1 cellular context compared by ENCODE assay signal in genomic region chr3:153138267-153139210, GRCh38.
TF ChIP-seq lines count a peak whose summit lies in the region.

No MANE protein-coding gene starts in this region.

TF ChIP-seq in HepG2, 621 proteins besides CTCF, POLR2A, EP300 and RAD21 (continued from another document and continues in another):
- TF ChIP-seq ARNTL (CRISPR knock-in tag; IDR thresholded peaks at IDR 0.05) (no peak), KMT2B (CRISPR knock-in tag; IDR thresholded peaks at IDR 0.05) (no peak), KLF16 (CRISPR knock-in tag; IDR thresholded peaks at IDR 0.05) (peak in 1 of 2 experiments; percentile 42; a peak in 2 of 4 replicates), RAD51 (IDR thresholded peaks at IDR 0.05; ENCODE audit: borderline replicate concordance) (no peak), FOXA3 (CRISPR knock-in tag; IDR thresholded peaks at IDR 0.05) (peak; percentile 84), ZNF331 (CRISPR knock-in tag; IDR thresholded peaks at IDR 0.05) (0 out of 2 replicates have a peak, but pooled peaks have one; percentile 35), ZNF292 (CRISPR knock-in tag; IDR thresholded peaks at IDR 0.05; ENCODE audit: borderline replicate concordance, low read depth) (0 out of 2 replicates have a peak, but pooled peaks have one; percentile 39), ZNF275 (CRISPR knock-in tag; IDR thresholded peaks at IDR 0.05; ENCODE audit: borderline replicate concordance) (no peak), SMAD1 (CRISPR knock-in tag; IDR thresholded peaks at IDR 0.05; ENCODE audit: borderline replicate concordance, low read depth) (no peak), GABPA (IDR thresholded peaks at IDR 0.05; ENCODE audit: low read depth, low read length) (no peak), GABPA (CRISPR knock-in tag; IDR thresholded peaks at IDR 0.05; ENCODE audit: low read depth) (peak; percentile 67), PITX1 (CRISPR knock-in tag; IDR thresholded peaks at IDR 0.05) (0 out of 2 replicates have a peak, but pooled peaks have one; percentile 29), FLYWCH1 (CRISPR knock-in tag; IDR thresholded peaks at IDR 0.05) (no peak), HNF4A (CRISPR knock-in tag; IDR thresholded peaks at IDR 0.05) (no peak), RXRB (CRISPR knock-in tag; IDR thresholded peaks at IDR 0.05; ENCODE audit: borderline replicate concordance) (peak; percentile 83), ZNF790 (CRISPR knock-in tag; IDR thresholded peaks at IDR 0.05; ENCODE audit: borderline replicate concordance) (no peak), ZMYM3 (CRISPR knock-in tag; IDR thresholded peaks at IDR 0.05) (peak; percentile 48; the same call in 1 of the 2 replicates), ZNF12 (CRISPR knock-in tag; IDR thresholded peaks at IDR 0.05) (peak; percentile 78; the same call in 1 of the 2 replicates), ZNF761 (CRISPR knock-in tag; conservative IDR thresholded peaks at IDR 0.05) (no peak), ZEB1 (IDR thresholded peaks at IDR 0.05; ENCODE audit: insufficient replicate concordance, low read depth) (peak; percentile 75), ZNF333 (CRISPR knock-in tag; IDR thresholded peaks at IDR 0.05; ENCODE audit: borderline replicate concordance) (no peak), XBP1 (CRISPR knock-in tag; IDR thresholded peaks at IDR 0.05) (no peak), MLLT10 (CRISPR knock-in tag; IDR thresholded peaks at IDR 0.05) (no peak), LCORL (IDR thresholded peaks at IDR 0.05) (no peak), LCORL (CRISPR knock-in tag; IDR thresholded peaks at IDR 0.05) (peak; percentile 81), ZNF556 (CRISPR knock-in tag; IDR thresholded peaks at IDR 0.05; ENCODE audit: borderline replicate concordance) (peak; percentile 36; the same call in 1 of the 2 replicates), ZNF329 (CRISPR knock-in tag; IDR thresholded peaks at IDR 0.05; ENCODE audit: low read depth) (no peak), ZNF343 (CRISPR knock-in tag; IDR thresholded peaks at IDR 0.05) (no peak), PTBP1 (IDR thresholded peaks at IDR 0.05; ENCODE audit: low read depth, low read length, poor library complexity, severe bottlenecking) (no peak), ZNF839 (CRISPR knock-in tag; IDR thresholded peaks at IDR 0.05; ENCODE audit: borderline replicate concordance) (no peak), FOXO1 (CRISPR knock-in tag; IDR thresholded peaks at IDR 0.05) (peak; percentile 96)
- TF ChIP-seq, protein P1, sequence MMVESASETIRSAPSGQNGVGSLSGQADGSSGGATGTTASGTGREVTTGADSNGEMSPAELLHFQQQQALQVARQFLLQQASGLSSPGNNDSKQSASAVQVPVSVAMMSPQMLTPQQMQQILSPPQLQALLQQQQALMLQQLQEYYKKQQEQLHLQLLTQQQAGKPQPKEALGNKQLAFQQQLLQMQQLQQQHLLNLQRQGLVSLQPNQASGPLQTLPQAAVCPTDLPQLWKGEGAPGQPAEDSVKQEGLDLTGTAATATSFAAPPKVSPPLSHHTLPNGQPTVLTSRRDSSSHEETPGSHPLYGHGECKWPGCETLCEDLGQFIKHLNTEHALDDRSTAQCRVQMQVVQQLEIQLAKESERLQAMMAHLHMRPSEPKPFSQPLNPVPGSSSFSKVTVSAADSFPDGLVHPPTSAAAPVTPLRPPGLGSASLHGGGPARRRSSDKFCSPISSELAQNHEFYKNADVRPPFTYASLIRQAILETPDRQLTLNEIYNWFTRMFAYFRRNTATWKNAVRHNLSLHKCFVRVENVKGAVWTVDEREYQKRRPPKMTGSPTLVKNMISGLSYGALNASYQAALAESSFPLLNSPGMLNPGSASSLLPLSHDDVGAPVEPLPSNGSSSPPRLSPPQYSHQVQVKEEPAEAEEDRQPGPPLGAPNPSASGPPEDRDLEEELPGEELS (CRISPR knock-in tag; IDR thresholded peaks at IDR 0.05): peak; percentile 79
- TF ChIP-seq, protein P2, sequence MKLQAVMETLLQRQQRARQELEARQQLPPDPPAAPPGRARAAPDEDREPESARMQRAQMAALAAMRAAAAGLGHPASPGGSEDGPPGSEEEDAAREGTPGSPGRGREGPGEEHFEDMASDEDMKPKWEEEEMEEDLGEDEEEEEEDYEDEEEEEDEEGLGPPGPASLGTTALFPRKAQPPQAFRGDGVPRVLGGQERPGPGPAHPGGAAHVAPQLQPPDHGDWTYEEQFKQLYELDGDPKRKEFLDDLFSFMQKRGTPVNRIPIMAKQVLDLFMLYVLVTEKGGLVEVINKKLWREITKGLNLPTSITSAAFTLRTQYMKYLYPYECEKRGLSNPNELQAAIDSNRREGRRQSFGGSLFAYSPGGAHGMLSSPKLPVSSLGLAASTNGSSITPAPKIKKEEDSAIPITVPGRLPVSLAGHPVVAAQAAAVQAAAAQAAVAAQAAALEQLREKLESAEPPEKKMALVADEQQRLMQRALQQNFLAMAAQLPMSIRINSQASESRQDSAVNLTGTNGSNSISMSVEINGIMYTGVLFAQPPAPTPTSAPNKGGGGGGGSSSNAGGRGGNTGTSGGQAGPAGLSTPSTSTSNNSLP (IDR thresholded peaks at IDR 0.05; ENCODE audit: low read depth, low read length): peak; percentile 83
- TF ChIP-seq, protein P3, sequence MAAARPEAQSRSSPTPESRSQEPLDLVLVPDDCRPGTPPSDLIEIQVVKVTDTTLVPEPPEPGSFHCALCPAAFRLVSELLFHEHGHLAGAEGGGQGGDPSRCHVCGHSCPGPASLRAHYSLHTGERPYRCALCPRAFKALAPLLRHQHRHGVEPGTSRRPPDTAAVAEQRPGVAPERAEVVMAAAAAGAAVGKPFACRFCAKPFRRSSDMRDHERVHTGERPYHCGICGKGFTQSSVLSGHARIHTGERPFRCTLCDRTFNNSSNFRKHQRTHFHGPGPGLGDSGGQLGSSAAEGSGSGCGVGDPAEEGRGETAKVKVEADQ (CRISPR knock-in tag; IDR thresholded peaks at IDR 0.05; ENCODE audit: borderline replicate concordance): no peak
- TF ChIP-seq, protein P4, sequence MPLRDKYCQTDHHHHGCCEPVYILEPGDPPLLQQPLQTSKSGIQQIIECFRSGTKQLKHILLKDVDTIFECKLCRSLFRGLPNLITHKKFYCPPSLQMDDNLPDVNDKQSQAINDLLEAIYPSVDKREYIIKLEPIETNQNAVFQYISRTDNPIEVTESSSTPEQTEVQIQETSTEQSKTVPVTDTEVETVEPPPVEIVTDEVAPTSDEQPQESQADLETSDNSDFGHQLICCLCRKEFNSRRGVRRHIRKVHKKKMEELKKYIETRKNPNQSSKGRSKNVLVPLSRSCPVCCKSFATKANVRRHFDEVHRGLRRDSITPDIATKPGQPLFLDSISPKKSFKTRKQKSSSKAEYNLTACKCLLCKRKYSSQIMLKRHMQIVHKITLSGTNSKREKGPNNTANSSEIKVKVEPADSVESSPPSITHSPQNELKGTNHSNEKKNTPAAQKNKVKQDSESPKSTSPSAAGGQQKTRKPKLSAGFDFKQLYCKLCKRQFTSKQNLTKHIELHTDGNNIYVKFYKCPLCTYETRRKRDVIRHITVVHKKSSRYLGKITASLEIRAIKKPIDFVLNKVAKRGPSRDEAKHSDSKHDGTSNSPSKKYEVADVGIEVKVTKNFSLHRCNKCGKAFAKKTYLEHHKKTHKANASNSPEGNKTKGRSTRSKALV (CRISPR knock-in tag; IDR thresholded peaks at IDR 0.05): no peak
- TF ChIP-seq, protein P5, sequence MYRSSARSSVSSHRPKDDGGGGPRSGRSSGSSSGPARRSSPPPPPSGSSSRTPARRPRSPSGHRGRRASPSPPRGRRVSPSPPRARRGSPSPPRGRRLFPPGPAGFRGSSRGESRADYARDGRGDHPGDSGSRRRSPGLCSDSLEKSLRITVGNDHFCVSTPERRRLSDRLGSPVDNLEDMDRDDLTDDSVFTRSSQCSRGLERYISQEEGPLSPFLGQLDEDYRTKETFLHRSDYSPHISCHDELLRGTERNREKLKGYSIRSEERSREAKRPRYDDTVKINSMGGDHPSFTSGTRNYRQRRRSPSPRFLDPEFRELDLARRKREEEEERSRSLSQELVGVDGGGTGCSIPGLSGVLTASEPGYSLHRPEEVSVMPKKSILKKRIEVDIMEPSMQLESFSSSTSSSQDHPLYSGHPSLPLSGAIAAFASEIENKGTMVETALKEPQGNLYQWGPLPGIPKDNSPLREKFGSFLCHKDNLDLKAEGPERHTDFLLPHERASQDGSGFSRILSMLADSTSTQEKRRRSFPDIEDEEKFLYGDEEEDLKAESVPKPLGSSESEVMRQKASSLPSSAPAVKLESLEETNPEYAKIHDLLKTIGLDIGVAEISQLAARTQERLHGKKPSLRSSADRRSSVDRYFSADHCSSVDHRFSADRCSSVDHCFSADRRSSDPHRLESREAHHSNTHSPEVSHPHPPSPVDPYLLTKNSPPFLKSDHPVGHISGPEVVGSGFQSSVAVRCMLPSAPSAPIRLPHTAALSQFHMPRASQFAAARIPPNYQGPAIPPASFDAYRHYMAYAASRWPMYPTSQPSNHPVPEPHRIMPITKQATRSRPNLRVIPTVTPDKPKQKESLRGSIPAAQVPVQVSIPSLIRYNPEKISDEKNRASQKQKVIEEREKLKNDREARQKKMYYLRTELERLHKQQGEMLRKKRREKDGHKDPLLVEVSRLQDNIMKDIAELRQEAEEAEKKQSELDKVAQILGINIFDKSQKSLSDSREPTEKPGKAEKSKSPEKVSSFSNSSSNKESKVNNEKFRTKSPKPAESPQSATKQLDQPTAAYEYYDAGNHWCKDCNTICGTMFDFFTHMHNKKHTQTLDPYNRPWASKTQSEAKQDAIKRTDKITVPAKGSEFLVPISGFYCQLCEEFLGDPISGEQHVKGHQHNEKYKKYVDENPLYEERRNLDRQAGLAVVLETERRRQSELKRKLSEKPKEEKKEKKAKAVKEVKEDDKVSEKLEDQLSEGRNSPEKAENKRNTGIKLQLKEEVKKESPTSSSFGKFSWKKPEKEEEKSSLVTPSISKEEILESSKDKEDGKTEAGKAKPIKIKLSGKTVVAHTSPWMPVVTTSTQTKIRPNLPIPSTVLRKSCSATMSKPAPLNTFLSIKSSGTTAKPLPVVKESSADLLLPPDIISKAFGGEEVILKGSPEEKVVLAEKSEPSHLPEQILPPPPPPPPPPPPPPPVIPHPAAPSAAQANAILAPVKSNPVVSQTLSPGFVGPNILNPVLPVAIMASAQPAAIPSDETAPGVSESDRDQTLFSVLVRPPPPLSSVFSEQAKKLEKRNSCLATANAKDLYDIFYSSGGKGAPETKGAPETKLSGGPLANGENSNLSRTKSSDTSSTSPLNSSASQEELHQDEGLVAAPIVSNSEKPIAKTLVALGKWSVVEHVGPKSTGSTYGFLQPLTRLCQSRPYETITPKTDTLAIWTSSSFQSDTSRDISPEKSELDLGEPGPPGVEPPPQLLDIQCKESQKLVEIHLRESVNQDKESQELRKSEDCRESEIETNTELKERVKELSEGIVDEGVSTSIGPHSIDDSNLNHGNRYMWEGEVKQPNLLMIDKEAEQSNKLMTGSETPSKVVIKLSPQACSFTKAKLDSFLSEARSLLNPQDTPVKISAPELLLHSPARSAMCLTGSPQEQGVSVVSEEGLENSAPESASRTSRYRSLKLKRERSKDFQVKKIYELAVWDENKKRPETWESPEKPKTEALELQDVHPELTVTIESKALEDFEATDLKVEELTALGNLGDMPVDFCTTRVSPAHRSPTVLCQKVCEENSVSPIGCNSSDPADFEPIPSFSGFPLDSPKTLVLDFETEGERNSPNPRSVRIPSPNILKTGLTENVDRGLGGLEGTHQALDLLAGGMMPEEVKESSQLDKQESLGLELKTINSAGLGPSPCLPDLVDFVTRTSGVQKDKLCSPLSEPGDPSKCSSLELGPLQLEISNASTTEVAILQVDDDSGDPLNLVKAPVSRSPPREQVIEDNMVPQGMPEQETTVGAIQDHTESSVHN (CRISPR knock-in tag; IDR thresholded peaks at IDR 0.05): no peak
- TF ChIP-seq, protein P6, sequence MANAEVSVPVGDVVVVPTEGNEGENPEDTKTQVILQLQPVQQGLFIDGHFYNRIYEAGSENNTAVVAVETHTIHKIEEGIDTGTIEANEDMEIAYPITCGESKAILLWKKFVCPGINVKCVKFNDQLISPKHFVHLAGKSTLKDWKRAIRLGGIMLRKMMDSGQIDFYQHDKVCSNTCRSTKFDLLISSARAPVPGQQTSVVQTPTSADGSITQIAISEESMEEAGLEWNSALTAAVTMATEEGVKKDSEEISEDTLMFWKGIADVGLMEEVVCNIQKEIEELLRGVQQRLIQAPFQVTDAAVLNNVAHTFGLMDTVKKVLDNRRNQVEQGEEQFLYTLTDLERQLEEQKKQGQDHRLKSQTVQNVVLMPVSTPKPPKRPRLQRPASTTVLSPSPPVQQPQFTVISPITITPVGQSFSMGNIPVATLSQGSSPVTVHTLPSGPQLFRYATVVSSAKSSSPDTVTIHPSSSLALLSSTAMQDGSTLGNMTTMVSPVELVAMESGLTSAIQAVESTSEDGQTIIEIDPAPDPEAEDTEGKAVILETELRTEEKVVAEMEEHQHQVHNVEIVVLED (CRISPR knock-in tag; IDR thresholded peaks at IDR 0.05; ENCODE audit: borderline replicate concordance): no peak
- TF ChIP-seq, protein P7, sequence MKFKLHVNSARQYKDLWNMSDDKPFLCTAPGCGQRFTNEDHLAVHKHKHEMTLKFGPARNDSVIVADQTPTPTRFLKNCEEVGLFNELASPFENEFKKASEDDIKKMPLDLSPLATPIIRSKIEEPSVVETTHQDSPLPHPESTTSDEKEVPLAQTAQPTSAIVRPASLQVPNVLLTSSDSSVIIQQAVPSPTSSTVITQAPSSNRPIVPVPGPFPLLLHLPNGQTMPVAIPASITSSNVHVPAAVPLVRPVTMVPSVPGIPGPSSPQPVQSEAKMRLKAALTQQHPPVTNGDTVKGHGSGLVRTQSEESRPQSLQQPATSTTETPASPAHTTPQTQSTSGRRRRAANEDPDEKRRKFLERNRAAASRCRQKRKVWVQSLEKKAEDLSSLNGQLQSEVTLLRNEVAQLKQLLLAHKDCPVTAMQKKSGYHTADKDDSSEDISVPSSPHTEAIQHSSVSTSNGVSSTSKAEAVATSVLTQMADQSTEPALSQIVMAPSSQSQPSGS (CRISPR knock-in tag; IDR thresholded peaks at IDR 0.05): peak; percentile 86
